ENCODE assay signal across 15 cellular contexts in the genomic region with DNA sequence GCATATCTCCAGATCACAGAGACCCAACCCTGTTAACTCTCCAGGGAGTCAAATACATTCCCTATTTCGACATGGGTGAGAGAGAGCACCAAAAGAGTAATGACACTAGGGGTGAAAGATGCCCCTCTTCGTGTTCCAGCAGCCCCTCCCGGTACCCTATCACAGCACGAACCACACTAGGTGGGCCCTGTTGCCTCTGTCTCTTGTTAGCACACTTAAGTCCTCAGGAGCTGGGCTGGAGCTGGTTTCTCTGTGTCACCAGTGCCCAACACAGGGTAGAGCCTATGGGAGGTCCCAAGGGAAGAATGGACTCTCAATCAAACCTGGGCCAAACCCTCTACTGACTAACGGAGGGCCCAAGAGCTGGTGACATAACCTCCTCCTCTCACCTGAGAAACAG. TPM values are rescaled to one million over a fixed set of nuclear protein-coding genes. Genes with fewer than 3 reads are reported as not detected.
DNase-seq lines count a peak whose midpoint lies in the region; ATAC-seq and TF ChIP-seq lines count a peak whose summit lies in the region.
"Had no signal": no experiment of that assay in that cellular context is flagged by ENCODE, and none has a peak within 500 bp of the region (broad histone marks: within the 10 kb centered on the region; RNA-seq: fewer than 3 reads in every experiment).

No MANE protein-coding gene starts in this region.

- POLR2A ChIA-PET in A673 (lab: Charles Lee; ENCODE audit: low non-redundant PET): no interaction called here
- POLR2A ChIA-PET in CD8-positive, alpha-beta memory T cell (lab: Charles Lee): no interaction called here

- TF ChIP-seq POLR2A in thyroid gland (IDR thresholded peaks at IDR 0.05) (no peak), esophagus squamous epithelium (IDR thresholded peaks at IDR 0.05) (no peak)

- H3K36me3 ChIP-seq in A673 (ENCODE audit: insufficient read depth, low read length, poor library complexity, severe bottlenecking) (no peaks in the 10 kb centered on the region), thyroid gland (no peaks in the 10 kb centered on the region), esophagus squamous epithelium (peaks cover 0 to 24% (median 13%) of the 10 kb centered on the region in 3 donors)
- H3K36me3 ChIP-seq in CD8-positive, alpha-beta memory T cell (ENCODE audit: insufficient read depth, low read length): no peaks in the 10 kb centered on the region

- CTCF ChIA-PET in A673 (lab: Charles Lee): no interaction called here
- CTCF ChIA-PET in CD8-positive, alpha-beta memory T cell (lab: Charles Lee): no interaction called here

- peaks cover 0 to 27% (median 9%) of the 10 kb centered on the region in 3 donors for H3K36me3 Mint-ChIP-seq in CD8-positive, alpha-beta memory T cell
- H3K36me3 Mint-ChIP-seq in activated T-helper 17 cell treated with anti-CD3 and anti-CD28 coated beads, Interleukin-2, amount 50 U/mL, for 72 hours (ENCODE audit: low read depth): peaks cover 6% of the 10 kb centered on the region
- H3K36me3 Mint-ChIP-seq in immature natural killer cell: peaks cover 0 to 14% (median 0%) of the 10 kb centered on the region in 3 donors

- 75 to 86% methylated on average over 5 of the region's 5 CpGs for WGBS in thyroid gland, 2 donors
- 83 to 92% methylated on average over 5 of the region's 5 CpGs for WGBS in esophagus squamous epithelium, 2 donors

- peak overlapping the region in 6 of 7 donors; percentile 11 to 98 (median 96) for H3K4me3 Mint-ChIP-seq in CD8-positive, alpha-beta memory T cell
- peak overlapping the region; percentile 85 for H3K4me3 Mint-ChIP-seq in activated T-helper 17 cell treated with anti-CD3 and anti-CD28 coated beads, Interleukin-2, amount 50 U/mL, for 72 hours
- peak overlapping the region; percentile 86 to 98 (median 96) for H3K4me3 Mint-ChIP-seq in immature natural killer cell

- no peak for ATAC-seq in activated T-helper 17 cell treated with anti-CD3 and anti-CD28 coated beads, Interleukin-2, amount 50 U/mL, for 72 hours (replicated peaks)
- ATAC-seq in HG02840 (IDR thresholded peaks at IDR 0.05; ENCODE audit: low FRiP score, unreplicated experiment): no peak
- ATAC-seq: HCT116 had no signal

- no peaks in the 10 kb centered on the region for H3K27me3 ChIP-seq in A673 (replicated peaks; ENCODE audit: insufficient read depth, low read depth, low read length, poor library complexity)
- no peaks in the 10 kb centered on the region for H3K27me3 ChIP-seq in CD8-positive, alpha-beta memory T cell (ENCODE audit: insufficient read depth, low read length, poor library complexity, severe bottlenecking)
- H3K27me3 ChIP-seq in thyroid gland: no peaks in the 10 kb centered on the region
- no peaks in the 10 kb centered on the region for H3K27me3 ChIP-seq in esophagus squamous epithelium
- H3K27me3 ChIP-seq: sigmoid colon had no signal

- no peaks in the 10 kb centered on the region for H3K9me3 ChIP-seq in A673 (ENCODE audit: low read depth, low read length, poor library complexity, severe bottlenecking)
- H3K9me3 ChIP-seq in CD8-positive, alpha-beta memory T cell (ENCODE audit: low read length): no peaks in the 10 kb centered on the region
- no peaks in the 10 kb centered on the region for H3K9me3 ChIP-seq in thyroid gland
- no peaks in the 10 kb centered on the region for H3K9me3 ChIP-seq in esophagus squamous epithelium
- H3K9me3 ChIP-seq: sigmoid colon had no signal

- no peak for DNase-seq in A673 (ENCODE audit: low spot score)
- DNase-seq in CD8-positive, alpha-beta memory T cell: no peak
- DNase-seq in immature natural killer cell: no peak
- DNase-seq in effector CD8-positive, alpha-beta T cell (lab: John Stamatoyannopoulos, UW): no peak
- no peak for DNase-seq in thyroid gland
- DNase-seq in esophagus squamous epithelium (lab: John Stamatoyannopoulos, UW): no peak
- DNase-seq: activated gamma-delta T cell, foreskin melanocyte, islet precursor cell, NCI-H446, sigmoid colon had no signal

- peak overlapping the region; percentile 69 for H3K4me3 ChIP-seq in A673 (ENCODE audit: low read depth, low read length, poor library complexity, severe bottlenecking)
- H3K4me3 ChIP-seq in CD8-positive, alpha-beta memory T cell (ENCODE audit: low read length): no peak overlapping the region
- no peak overlapping the region for H3K4me3 ChIP-seq in thyroid gland (replicated peaks in 1 of 3)
- no peak overlapping the region for H3K4me3 ChIP-seq in esophagus squamous epithelium

- H3K27ac ChIP-seq in A673 (ENCODE audit: low read depth, low read length, poor library complexity, severe bottlenecking): no peak overlapping the region
- H3K27ac ChIP-seq in CD8-positive, alpha-beta memory T cell (ENCODE audit: low read depth, low read length): no peak overlapping the region
- H3K27ac ChIP-seq in thyroid gland: no peak overlapping the region
- H3K27ac ChIP-seq in esophagus squamous epithelium: no peak overlapping the region

- H3K4me1 ChIP-seq in A673 (ENCODE audit: insufficient read depth, low read length, poor library complexity, severe bottlenecking) (no peaks in the 10 kb centered on the region), thyroid gland (peaks cover 8 to 11% of the 10 kb centered on the region in 2 donors), esophagus squamous epithelium (peaks cover 6 to 21% (median 8%) of the 10 kb centered on the region in 3 donors)
- H3K4me1 ChIP-seq in CD8-positive, alpha-beta memory T cell (ENCODE audit: insufficient read depth, low read length): peaks cover 8% of the 10 kb centered on the region

- peak overlapping the region; percentile 52 to 100 (median 96) for H3K27ac Mint-ChIP-seq in CD8-positive, alpha-beta memory T cell
- H3K27ac Mint-ChIP-seq in activated T-helper 17 cell treated with anti-CD3 and anti-CD28 coated beads, Interleukin-2, amount 50 U/mL, for 72 hours: peak overlapping the region; percentile 91
- peak overlapping the region; percentile 94 to 98 (median 96) for H3K27ac Mint-ChIP-seq in immature natural killer cell

- peaks cover 18 to 22% (median 21%) of the 10 kb centered on the region in 3 donors for H3K4me1 Mint-ChIP-seq in CD8-positive, alpha-beta memory T cell
- H3K4me1 Mint-ChIP-seq in activated T-helper 17 cell treated with anti-CD3 and anti-CD28 coated beads, Interleukin-2, amount 50 U/mL, for 72 hours: peaks cover 6% of the 10 kb centered on the region
- peaks cover 17 to 20% of the 10 kb centered on the region in 2 donors for H3K4me1 Mint-ChIP-seq in immature natural killer cell

- H3K27me3 Mint-ChIP-seq in CD8-positive, alpha-beta memory T cell: peaks cover 3 to 4% of the 10 kb centered on the region in 2 donors
- H3K27me3 Mint-ChIP-seq in activated T-helper 17 cell treated with anti-CD3 and anti-CD28 coated beads, Interleukin-2, amount 50 U/mL, for 72 hours: no peaks in the 10 kb centered on the region
- H3K27me3 Mint-ChIP-seq in immature natural killer cell (ENCODE audit: low read depth in 3 of 3): peaks cover 7 to 17% (median 11%) of the 10 kb centered on the region in 3 donors

- BruUV-seq in A673 (replicated peaks; lab: Mats Ljungman, UMichigan): no TSS peak

- TF ChIP-seq CTCF in A673 (conservative IDR thresholded peaks at IDR 0.05; ENCODE audit: low read depth, low read length) (no peak), thyroid gland (IDR thresholded peaks at IDR 0.05) (no peak), esophagus squamous epithelium (IDR thresholded peaks at IDR 0.05) (no peak)

- intact Hi-C loops in A673 (cut with micrococcal nuclease; ENCODE audit: unreplicated experiment) (no loop called here), thyroid gland (cut with DNase I) (no loop called here), esophagus squamous epithelium (cut with DNase I) (no loop called here)

- H3K9me3 Mint-ChIP-seq in CD8-positive, alpha-beta memory T cell: no peaks in the 10 kb centered on the region
- no peaks in the 10 kb centered on the region for H3K9me3 Mint-ChIP-seq in activated T-helper 17 cell treated with anti-CD3 and anti-CD28 coated beads, Interleukin-2, amount 50 U/mL, for 72 hours
- no peaks in the 10 kb centered on the region for H3K9me3 Mint-ChIP-seq in immature natural killer cell

RNA-seq across cellular contexts. Expression of a gene that starts 1.2 kb away (rescaled TPM):
- total RNA-seq in A673 (2021): 10.4 and 12.1 TPM in 2 replicates
- 1 to 10 TPM; 3.4 TPM for total RNA-seq in CD8-positive, alpha-beta memory T cell
- polyA plus RNA-seq in CD8-positive, alpha-beta memory T cell: 3.3 TPM
- total RNA-seq in activated T-helper 17 cell treated with anti-CD3 and anti-CD28 coated beads, Interleukin-2, amount 50 U/mL, for 72 hours: 1 to 10 TPM; 1.2 to 1.4 TPM
- 1 to 10 TPM in 1 of 3 donors, under 1 TPM in 1, not detected in 1; 0.97 to 1.4 TPM for polyA plus RNA-seq in immature natural killer cell
- 10 to 100 TPM; 11.4 to 18.6 (median 14.3) TPM for total RNA-seq in thyroid gland
- 1 to 10 TPM; 1.6 to 5.1 (median 2.7) TPM for total RNA-seq in esophagus squamous epithelium

RNA-seq across cellular contexts. Expression of a gene that starts 55.4 kb away (rescaled TPM):
- not detected in 2 replicates for total RNA-seq in A673 (2021)
- not detected for total RNA-seq in CD8-positive, alpha-beta memory T cell
- not detected for polyA plus RNA-seq in CD8-positive, alpha-beta memory T cell
- under 1 TPM in 1 of 2 donors, not detected in 1; 0.08 TPM for total RNA-seq in activated T-helper 17 cell treated with anti-CD3 and anti-CD28 coated beads, Interleukin-2, amount 50 U/mL, for 72 hours
- not detected for polyA plus RNA-seq in immature natural killer cell
- total RNA-seq in thyroid gland: not detected
- not detected for total RNA-seq in esophagus squamous epithelium
- total RNA-seq: RPMI7951, sigmoid colon had no signal
- polyA plus RNA-seq: sigmoid colon had no signal
